In genomic region chr15:31274496-31275330, GRCh38 we compare ENCODE assay signal across 1 cellular context.
TF ChIP-seq lines count a peak whose summit lies in the region.

No MANE protein-coding gene starts in this region.

TF ChIP-seq in HepG2, 621 proteins besides CTCF, POLR2A, EP300 and RAD21 (continues in another document):
- TF ChIP-seq FUBP1 (CRISPR knock-in tag; IDR thresholded peaks at IDR 0.05; ENCODE audit: borderline replicate concordance) (no peak), ZFP91 (CRISPR knock-in tag; IDR thresholded peaks at IDR 0.05; ENCODE audit: borderline replicate concordance) (0 out of 2 replicates have a peak, but pooled peaks have one; percentile 16), FOXA1 (IDR thresholded peaks at IDR 0.05) (no peak), FOXA1 (CRISPR knock-in tag; IDR thresholded peaks at IDR 0.05) (peak; percentile 31; the same call in 1 of the 2 replicates), BHLHE40 (IDR thresholded peaks at IDR 0.05; ENCODE audit: low read length) (peak; percentile 60; the same call in 1 of the 2 replicates), TFE3 (CRISPR knock-in tag; IDR thresholded peaks at IDR 0.05) (no peak), NFYB (CRISPR knock-in tag; IDR thresholded peaks at IDR 0.05) (no peak), MTF2 (CRISPR knock-in tag; IDR thresholded peaks at IDR 0.05; ENCODE audit: borderline replicate concordance) (no peak), TRIM24 (CRISPR knock-in tag; IDR thresholded peaks at IDR 0.05) (no peak), HMG20A (CRISPR knock-in tag; IDR thresholded peaks at IDR 0.05; ENCODE audit: borderline replicate concordance) (0 out of 2 replicates have a peak, but pooled peaks have one; percentile 17), PRDM4 (CRISPR knock-in tag; IDR thresholded peaks at IDR 0.05; ENCODE audit: borderline replicate concordance) (no peak), ARID5B (CRISPR knock-in tag; IDR thresholded peaks at IDR 0.05) (no peak), ZNF7 (CRISPR knock-in tag; IDR thresholded peaks at IDR 0.05) (no peak), NCOA1 (CRISPR knock-in tag; IDR thresholded peaks at IDR 0.05) (no peak), MEIS1 (CRISPR knock-in tag; IDR thresholded peaks at IDR 0.05; ENCODE audit: borderline replicate concordance) (no peak), HNF4G (IDR thresholded peaks at IDR 0.05; ENCODE audit: borderline replicate concordance, low read depth, low read length) (no peak), HNF4G (CRISPR knock-in tag; IDR thresholded peaks at IDR 0.05; ENCODE audit: borderline replicate concordance, low read depth) (no peak), PREB (CRISPR knock-in tag; IDR thresholded peaks at IDR 0.05) (no peak), ZSCAN9 (CRISPR knock-in tag; IDR thresholded peaks at IDR 0.05; ENCODE audit: borderline replicate concordance) (no peak), NKX3-1 (CRISPR knock-in tag; IDR thresholded peaks at IDR 0.05) (no peak), SOX13 (IDR thresholded peaks at IDR 0.05) (no peak), SOX13 (CRISPR knock-in tag; conservative IDR thresholded peaks at IDR 0.05 in 1 of 2, IDR thresholded peaks at IDR 0.05 in 1 of 2) (peak in 1 of 2 experiments; percentile 43; a peak in 1 of 4 replicates), HIC2 (CRISPR knock-in tag; IDR thresholded peaks at IDR 0.05; ENCODE audit: low read depth) (no peak), ZNF333 (CRISPR knock-in tag; IDR thresholded peaks at IDR 0.05; ENCODE audit: borderline replicate concordance) (no peak), MTA3 (CRISPR knock-in tag; IDR thresholded peaks at IDR 0.05) (no peak), ZNF350 (CRISPR knock-in tag; IDR thresholded peaks at IDR 0.05; ENCODE audit: borderline replicate concordance, low read depth) (no peak), USF2 (IDR thresholded peaks at IDR 0.05; ENCODE audit: low read depth, low read length) (no peak), USF2 (CRISPR knock-in tag; IDR thresholded peaks at IDR 0.05; ENCODE audit: borderline replicate concordance) (no peak), SMAD3 (CRISPR knock-in tag; IDR thresholded peaks at IDR 0.05) (no peak), TP53 (CRISPR knock-in tag; conservative IDR thresholded peaks at IDR 0.05) (no peak), SNRNP70 (IDR thresholded peaks at IDR 0.05; ENCODE audit: low read depth, low read length) (no peak), ZSCAN30 (CRISPR knock-in tag; IDR thresholded peaks at IDR 0.05) (no peak), FOXK1 (CRISPR knock-in tag; IDR thresholded peaks at IDR 0.05; ENCODE audit: borderline replicate concordance, low read depth) (no peak), ARID4A (CRISPR knock-in tag; IDR thresholded peaks at IDR 0.05; ENCODE audit: borderline replicate concordance) (no peak), STAT5B (CRISPR knock-in tag; IDR thresholded peaks at IDR 0.05) (no peak), CCAR2 (optimal IDR thresholded peaks at IDR 0.05; ENCODE audit: low read depth, low read length) (no peak), ZNF552 (CRISPR knock-in tag; IDR thresholded peaks at IDR 0.05; ENCODE audit: borderline replicate concordance) (no peak), ZNF713 (CRISPR knock-in tag; IDR thresholded peaks at IDR 0.05) (no peak), HIVEP1 (CRISPR knock-in tag; IDR thresholded peaks at IDR 0.05) (no peak)
